Comparison of ENCODE assay signal across 10 cellular contexts in the genomic region with DNA sequence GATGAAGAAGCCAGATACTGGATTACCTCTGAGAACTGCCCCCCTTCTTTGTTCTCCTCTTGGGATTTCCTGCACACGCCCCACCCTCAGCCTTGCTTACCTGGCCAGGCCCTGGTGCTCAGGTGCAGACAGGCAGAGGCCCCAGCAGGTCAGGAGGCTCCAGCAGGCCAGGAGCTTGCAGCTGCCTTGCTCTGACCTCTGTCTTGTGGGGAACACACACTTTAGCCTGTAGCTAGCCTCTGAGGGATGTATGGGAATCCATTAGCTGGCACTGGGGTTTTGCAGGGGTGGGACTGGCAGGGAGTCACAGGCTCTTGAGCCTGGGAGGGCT. TPM values are rescaled to one million over a fixed set of nuclear protein-coding genes. Genes with fewer than 3 reads are reported as not detected.
DNase-seq lines count a peak whose midpoint lies in the region; ATAC-seq, FAIRE-seq and TF ChIP-seq lines count a peak whose summit lies in the region.
"Had no signal": no experiment of that assay in that cellular context is flagged by ENCODE, and none has a peak within 500 bp of the region (broad histone marks: within the 10 kb centered on the region; RNA-seq: fewer than 3 reads in every experiment).

No MANE protein-coding gene starts in this region.

- intact Hi-C loops in natural killer cell (cut with micrococcal nuclease) = no loop called here

- FAIRE-seq in GM19239 (lab: Jason Lieb, UNC) = no peak

- ATAC-seq in natural killer cell (no peak), HG03460 (IDR thresholded peaks at IDR 0.05; ENCODE audit: unreplicated experiment) (no peak)

- no peak overlapping the region for H3K27ac Mint-ChIP-seq in natural killer cell

- H3K27ac ChIP-seq in AG04450 (ENCODE audit: low read depth, low read length) (no peak overlapping the region), HUES6 (ENCODE audit: low read depth, low read length) (no peak overlapping the region), ectodermal cell (ENCODE audit: insufficient read depth, low read depth, low read length, poor library complexity, severe bottlenecking) (no peak overlapping the region)
- H3K27ac ChIP-seq: KMS-11 had no signal

- peaks cover 18 to 21% of the 10 kb centered on the region in 2 donors for H3K27me3 Mint-ChIP-seq in natural killer cell (ENCODE audit: low read depth in 2 of 2)

- TF ChIP-seq CTCF in AG04450 (IDR thresholded peaks at IDR 0.05; ENCODE audit: low read depth, low read length) = no peak
- TF ChIP-seq CTCF in natural killer cell (IDR thresholded peaks at IDR 0.05) = no peak

- H3K9me3 Mint-ChIP-seq in natural killer cell = no peaks in the 10 kb centered on the region

- peak overlapping the region; percentile 78 for H3K4me3 ChIP-seq in AG04450 (ENCODE audit: low read depth, low read length)
- peak overlapping the region; percentile 89 for H3K4me3 ChIP-seq in HUES6 (ENCODE audit: low read depth, low read length)
- H3K4me3 ChIP-seq in ectodermal cell (ENCODE audit: insufficient read depth, low read depth, low read length) = peak overlapping the region; percentile 64

- peaks cover 42% of the 10 kb centered on the region for H3K4me1 ChIP-seq in HUES6 (ENCODE audit: control insufficient read depth, insufficient read depth, low read length)
- peaks cover 34% of the 10 kb centered on the region for H3K4me1 ChIP-seq in ectodermal cell (ENCODE audit: control insufficient read depth, insufficient read depth, low read length)

- 81 to 85% methylated on average over 1 of the region's 1 CpG for WGBS in ectodermal cell, 2 experiments

- H3K36me3 Mint-ChIP-seq in natural killer cell = no peaks in the 10 kb centered on the region

- POLR2A ChIA-PET in AG04450 (lab: Yijun Ruan, JAX) = interaction anchor here (0.6 to 1.7 kb wide), 3 partner anchors 45 to 147 kb away, joined by 4 to 5 read pairs (median 4); no protein-coding TSS in a partner anchor

- H3K9me3 ChIP-seq in AG04450 (ENCODE audit: control insufficient read depth, insufficient read depth, low read length) (no peaks in the 10 kb centered on the region; the same call in 1 of the 2 replicates), HUES6 (ENCODE audit: control insufficient read depth, insufficient read depth, low read depth, low read length) (no peaks in the 10 kb centered on the region), ectodermal cell (ENCODE audit: control insufficient read depth, low read length) (no peaks in the 10 kb centered on the region)

- no peak for DNase-seq in AG04450 (ENCODE audit: low read depth, low spot score)
- no peak for DNase-seq in natural killer cell
- no peak for DNase-seq in DMS153 (lab: John Stamatoyannopoulos, UW)
- no peak for DNase-seq in SKM-1 treated with dmso at 0.1 percent for 144 hours (lab: John Stamatoyannopoulos, UW; ENCODE audit: unreplicated experiment)
- DNase-seq in GM19239 (ENCODE audit: insufficient read length, low spot score) = no peak
- DNase-seq: SW 1271 had no signal

- CTCF ChIA-PET in AG04450 (lab: Charles Lee) = interaction anchor here (0.7 to 5.2 kb wide), 6 partner anchors 70 to 147 kb away, joined by 3 to 63 read pairs (median 6); no protein-coding TSS in a partner anchor

- H3K36me3 ChIP-seq in HUES6 (ENCODE audit: control insufficient read depth, insufficient read depth, low read length) (no peaks in the 10 kb centered on the region; the same call in 1 of the 2 replicates), ectodermal cell (ENCODE audit: control insufficient read depth, insufficient read depth, low read length) (no peaks in the 10 kb centered on the region)

- peak overlapping the region; percentile 92 for H3K9ac ChIP-seq in HUES6 (ENCODE audit: low read length)
- H3K9ac ChIP-seq: KMS-11 had no signal

- no peaks in the 10 kb centered on the region for H3K27me3 ChIP-seq in AG04450 (ENCODE audit: control insufficient read depth, insufficient read depth, low read length)
- H3K27me3 ChIP-seq in HUES6 (ENCODE audit: control insufficient read depth, insufficient read depth, low read length) = peaks cover 30% of the 10 kb centered on the region
- H3K27me3 ChIP-seq in ectodermal cell (ENCODE audit: control insufficient read depth, insufficient read depth, low read length, poor library complexity, severe bottlenecking) = peaks cover 38% of the 10 kb centered on the region

- H3K4me1 Mint-ChIP-seq in natural killer cell = peaks cover 6 to 29% of the 10 kb centered on the region in 2 donors

- H3K4me3 Mint-ChIP-seq in natural killer cell = peak overlapping the region; percentile 84

RNA-seq across cellular contexts. Expression of a gene that starts 2.7 kb away (rescaled TPM):
- 1.8 and 2.2 TPM in 2 replicates for polyA plus RNA-seq in AG04450 (2011; rRNA removed)
- 4.9 and 6.2 TPM in 2 replicates for polyA minus RNA-seq in AG04450 (2011; rRNA and poly(A)+ RNA removed)
- polyA plus RNA-seq in ectodermal cell (2013, experiment 1 of 4) = 6.0 TPM
- 5.1 TPM for polyA plus RNA-seq in ectodermal cell (2013, experiment 2 of 4)
- 5.7 TPM for polyA plus RNA-seq in ectodermal cell (2013, experiment 3 of 4)
- polyA plus RNA-seq in ectodermal cell (2013, experiment 4 of 4) = 6.1 TPM
- under 1 TPM; 0.07 to 0.38 (median 0.09) TPM for total RNA-seq in natural killer cell
